In genomic region chr19:36604656-36605100, GRCh38 we compare ENCODE assay signal across 9 cellular contexts. TPM values are rescaled to one million over a fixed set of nuclear protein-coding genes. Genes with fewer than 3 reads are reported as not detected.
DNase-seq lines count a peak whose midpoint lies in the region; ATAC-seq and TF ChIP-seq lines count a peak whose summit lies in the region.
"Had no signal": no experiment of that assay in that cellular context is flagged by ENCODE, and none has a peak within 500 bp of the region (broad histone marks: within the 10 kb centered on the region; RNA-seq: fewer than 3 reads in every experiment).

No MANE protein-coding gene starts in this region.

- intact Hi-C loops in heart left ventricle (cut with DNase I) = loop anchor here in 1 of 10 donors (5.0 kb wide), 1 partner anchor 58 kb away; no protein-coding TSS in a partner anchor

- in situ Hi-C loops in SK-MEL-5 (cut with HindIII; ENCODE audit: low pct_unique_long_range_greater_than_20kb, low sequenced_read_pairs) = no loop called here

- H3K27me3 Mint-ChIP-seq in activated naive CD4-positive, alpha-beta T cell treated with anti-CD3 and anti-CD28 coated beads, Interleukin-2, amount 10 ng/mL, durations not matched to agents 7 days and 5 days = no peaks in the 10 kb centered on the region

- H3K9me3 Mint-ChIP-seq in activated naive CD4-positive, alpha-beta T cell treated with anti-CD3 and anti-CD28 coated beads, Interleukin-2, amount 10 ng/mL, durations not matched to agents 7 days and 5 days = peaks cover 32% of the 10 kb centered on the region

- peaks cover 0 to 24% (median 0%) of the 10 kb centered on the region in 12 donors for H3K9me3 ChIP-seq in heart left ventricle
- peaks cover 0 to 15% (median 5%) of the 10 kb centered on the region in 4 donors for H3K9me3 ChIP-seq in upper lobe of left lung

- peak overlapping the region; percentile 78 for H3K4me3 Mint-ChIP-seq in activated naive CD4-positive, alpha-beta T cell treated with anti-CD3 and anti-CD28 coated beads, Interleukin-2, amount 10 ng/mL, durations not matched to agents 7 days and 5 days

- CTCF ChIA-PET in activated naive CD4-positive, alpha-beta T cell treated with anti-CD3 and anti-CD28 coated beads, Interleukin-2, amount 10 ng/mL, durations not matched to agents 7 days and 5 days (lab: Charles Lee) = interaction anchor here (0.8 to 0.9 kb wide), 3 partner anchors 36 to 947 kb away, joined by 3 to 4 read pairs (median 3); no protein-coding TSS in a partner anchor

- peaks cover 0 to 25% (median 14%) of the 10 kb centered on the region in 9 donors for H3K36me3 ChIP-seq in heart left ventricle
- H3K36me3 ChIP-seq in upper lobe of left lung = peaks cover 0 to 8% (median 0%) of the 10 kb centered on the region in 4 donors

- H3K4me3 ChIP-seq in heart left ventricle = peak overlapping the region; percentile 63 to 90 (median 84)
- peak overlapping the region; percentile 65 to 84 (median 75) for H3K4me3 ChIP-seq in upper lobe of left lung
- H3K4me3 ChIP-seq: A549 had no signal

- ATAC-seq in HG03159 (IDR thresholded peaks at IDR 0.05; ENCODE audit: unreplicated experiment) = peak; percentile 85
- peak; percentile 89 to 95 (median 94) for ATAC-seq in heart left ventricle
- peak; percentile 75 to 85 for ATAC-seq in upper lobe of left lung (ENCODE audit: low FRiP score in 2 of 2)
- ATAC-seq: A549 had no signal

- no peak for TF ChIP-seq POLR2A in heart left ventricle (IDR thresholded peaks at IDR 0.05)
- TF ChIP-seq POLR2A in upper lobe of left lung (IDR thresholded peaks at IDR 0.05) = no peak

- TF ChIP-seq CTCF in heart left ventricle (IDR thresholded peaks at IDR 0.05) (no peak), upper lobe of left lung (IDR thresholded peaks at IDR 0.05) (no peak)

- 0 to 1% (median 0%) methylated on average over 4 to 21 of the region's 21 CpGs for WGBS in heart left ventricle, 4 donors
- WGBS in upper lobe of left lung, 2 donors = 0% methylated on average over 4 to 10 of the region's 21 CpGs

- H3K27ac ChIP-seq in heart left ventricle = peak overlapping the region; percentile 14 to 95 (median 88)
- H3K27ac ChIP-seq in upper lobe of left lung = peak overlapping the region; percentile 69 to 86 (median 80)
- H3K27ac ChIP-seq: A549 had no signal

- DNase-seq in NCI-H1092 treated with DMSO at 0.1 percent for 48 hours (lab: John Stamatoyannopoulos, UW) (peak; percentile 7), NCI-H1092 (lab: John Stamatoyannopoulos, UW) (no peak), SK-MEL-5 (ENCODE audit: low read depth, low spot score) (peak; percentile 3), heart left ventricle (peak; percentile 63 to 83 (median 75)), pons (ENCODE audit: low spot score) (peak; percentile 65), upper lobe of left lung (peak; percentile 59 to 91)
- DNase-seq in activated naive CD4-positive, alpha-beta T cell treated with anti-CD3 and anti-CD28 coated beads, Interleukin-2, amount 10 ng/mL, durations not matched to agents 7 days and 5 days = peak; percentile 91

- peaks cover 47% of the 10 kb centered on the region for H3K36me3 Mint-ChIP-seq in activated naive CD4-positive, alpha-beta T cell treated with anti-CD3 and anti-CD28 coated beads, Interleukin-2, amount 10 ng/mL, durations not matched to agents 7 days and 5 days

- H3K27me3 ChIP-seq in heart left ventricle (no peaks in the 10 kb centered on the region), upper lobe of left lung (no peaks in the 10 kb centered on the region)

- H3K4me1 ChIP-seq in heart left ventricle (peaks cover 0 to 21% (median 9%) of the 10 kb centered on the region in 12 donors), upper lobe of left lung (peaks cover 0 to 9% (median 6%) of the 10 kb centered on the region in 4 donors)
- H3K4me1 ChIP-seq: A549 had no signal

- H3K27ac Mint-ChIP-seq in activated naive CD4-positive, alpha-beta T cell treated with anti-CD3 and anti-CD28 coated beads, Interleukin-2, amount 10 ng/mL, durations not matched to agents 7 days and 5 days = peak overlapping the region; percentile 94

- TF ChIP-seq EP300 in upper lobe of left lung (IDR thresholded peaks at IDR 0.05) = no peak

- peaks cover 23% of the 10 kb centered on the region for H3K4me1 Mint-ChIP-seq in activated naive CD4-positive, alpha-beta T cell treated with anti-CD3 and anti-CD28 coated beads, Interleukin-2, amount 10 ng/mL, durations not matched to agents 7 days and 5 days

RNA-seq across cellular contexts. Expression of gene ZNF382, which starts 0.4 kb away (rescaled TPM):
- total RNA-seq in SK-MEL-5 (2014; rRNA removed; shearing (Covaris generic)) = 6.8 and 9.9 TPM in 2 replicates
- 3.4 and 4.5 TPM in 2 replicates for polyA plus RNA-seq in SK-MEL-5 (2015; cell fraction: cytosol; rRNA removed)
- polyA plus RNA-seq in SK-MEL-5 (2015; cell fraction: nucleus; rRNA removed) = 30.6 and 39.8 TPM in 2 replicates
- 10 to 100 TPM; 12.0 to 21.2 (median 15.7) TPM for total RNA-seq in heart left ventricle
- 1 to 10 TPM; 4.3 to 5.4 TPM for polyA plus RNA-seq in heart left ventricle
- total RNA-seq in upper lobe of left lung = 1 to 10 TPM in 5 of 6 donors, under 1 TPM in 1; 0.78 to 5.7 (median 4.1) TPM

RNA-seq across cellular contexts. Expression of gene ZNF529, which starts 31.6 kb away (rescaled TPM):
- total RNA-seq in SK-MEL-5 (2014; rRNA removed; shearing (Covaris generic)) = 7.1 and 7.3 TPM in 2 replicates
- polyA plus RNA-seq in SK-MEL-5 (2015; cell fraction: cytosol; rRNA removed) = 3.8 and 4.7 TPM in 2 replicates
- 20.4 and 25.7 TPM in 2 replicates for polyA plus RNA-seq in SK-MEL-5 (2015; cell fraction: nucleus; rRNA removed)
- 10 to 100 TPM; 10.0 to 17.8 (median 13.5) TPM for total RNA-seq in heart left ventricle
- polyA plus RNA-seq in heart left ventricle = 1 to 10 TPM; 7.2 to 7.8 TPM
- total RNA-seq in upper lobe of left lung = 10 to 100 TPM in 3 of 6 donors, 1 to 10 TPM in 3; 6.0 to 18.9 (median 10.0) TPM
